9 cellular contexts compared by ENCODE assay signal in the genomic region with DNA sequence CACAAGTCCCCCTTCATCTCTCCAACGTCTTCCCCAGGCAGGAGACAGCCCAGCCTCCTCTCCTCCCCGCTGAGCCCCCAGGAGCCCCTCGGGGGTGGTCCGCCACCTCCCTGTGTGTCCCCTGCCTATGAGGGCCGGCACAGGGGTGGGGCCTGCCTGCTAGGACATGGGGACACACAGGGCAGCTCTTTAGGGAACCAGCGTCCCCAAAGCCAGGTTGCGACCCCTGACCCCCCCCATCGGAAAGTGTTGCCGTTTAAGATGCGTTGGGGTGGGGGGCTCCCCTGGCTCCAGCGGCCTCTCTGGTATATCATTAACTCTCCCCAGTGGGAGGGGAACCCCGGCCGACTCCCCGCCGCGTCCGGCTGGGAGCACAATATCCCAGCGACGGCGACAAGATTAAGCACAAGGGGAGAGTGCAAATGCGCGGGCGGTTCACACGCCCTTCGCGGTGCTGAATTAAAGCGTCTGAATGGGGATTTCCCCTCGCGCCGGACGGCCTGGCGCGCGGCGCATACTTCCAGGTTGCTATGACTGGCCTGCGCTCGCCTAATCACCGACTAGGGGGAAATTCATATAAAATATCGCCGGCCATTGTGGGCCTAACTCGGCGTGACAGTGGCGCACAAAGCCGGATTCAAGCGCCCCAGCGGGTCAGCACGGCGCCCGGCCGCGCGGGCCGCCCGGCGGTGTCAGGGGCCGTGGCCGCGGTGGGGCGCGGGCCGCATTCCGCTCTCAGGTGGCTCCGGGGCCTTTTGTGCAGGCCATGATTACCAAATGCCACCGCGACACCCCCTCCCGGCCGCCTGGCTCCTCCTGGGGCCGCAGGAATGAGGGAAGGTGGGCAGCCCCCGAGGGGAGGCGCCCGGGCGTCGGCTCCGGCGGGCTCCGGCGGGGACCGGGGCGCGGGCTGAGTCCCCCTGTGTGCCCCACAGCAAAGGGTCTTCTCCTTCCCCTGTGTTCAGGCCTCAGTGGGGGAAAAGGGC. TPM values are rescaled to one million over a fixed set of nuclear protein-coding genes. Genes with fewer than 3 reads are reported as not detected.
A peak's percentile ranks its signal among the peaks of the same experiment; 100 is the strongest.
DNase-seq lines count a peak whose midpoint lies in the region; ATAC-seq and TF ChIP-seq lines count a peak whose summit lies in the region.
"Had no signal": no experiment of that assay in that cellular context is flagged by ENCODE, and none has a peak within 500 bp of the region (broad histone marks: within the 10 kb centered on the region; RNA-seq: fewer than 3 reads in every experiment).

No MANE protein-coding gene starts in this region.

- H4K20me1 ChIP-seq in OCI-LY7 (ENCODE audit: insufficient read depth, low read length) = no peaks in the 10 kb centered on the region

- no peak overlapping the region for H2AFZ ChIP-seq in OCI-LY7 (ENCODE audit: low read length)

- H3K36me3 Mint-ChIP-seq in activated CD8-positive, alpha-beta T cell treated with anti-CD3 and anti-CD28 coated beads, Interleukin-2, amount 10 ng/mL, durations not matched to agents 7 days and 5 days (ENCODE audit: low read depth) = no peaks in the 10 kb centered on the region

- H3K27me3 ChIP-seq in iPS-15b (ENCODE audit: control insufficient read depth, insufficient read depth, low read length) = peaks cover 37% of the 10 kb centered on the region

- no peak overlapping the region for H3K27ac ChIP-seq in OCI-LY7 (ENCODE audit: low read depth, low read length, poor library complexity, severe bottlenecking)

- H3K9ac ChIP-seq in iPS-15b (ENCODE audit: low read depth, low read length) = no peak overlapping the region

- no peak overlapping the region for H3K4me3 Mint-ChIP-seq in activated CD8-positive, alpha-beta T cell treated with anti-CD3 and anti-CD28 coated beads, Interleukin-2, amount 10 ng/mL, durations not matched to agents 7 days and 5 days

- no peaks in the 10 kb centered on the region for H3K9me2 ChIP-seq in OCI-LY7 (ENCODE audit: insufficient read depth, low read length)

- no peak for TF ChIP-seq CTCF in OCI-LY7 (conservative IDR thresholded peaks at IDR 0.05; ENCODE audit: low read length)

- peak; percentile 39 for DNase-seq in activated CD8-positive, alpha-beta T cell treated with anti-CD3 and anti-CD28 coated beads, Interleukin-2, amount 10 ng/mL, durations not matched to agents 7 days and 5 days
- peak; percentile 11 for DNase-seq in stimulated activated CD4-positive, alpha-beta T cell treated with anti-CD3 and anti-CD28 coated beads, Interleukin-2, amount 100 ng/mL, for 4 hours (ENCODE audit: low read depth)
- DNase-seq in SKM-1 treated with dmso at 0.1 percent for 144 hours (lab: John Stamatoyannopoulos, UW; ENCODE audit: unreplicated experiment) (no peak), OCI-LY7 (ENCODE audit: low spot score) (no peak), HPDE6-E6E7 (ENCODE audit: extremely low spot score) (no peak)

- H3K4me1 Mint-ChIP-seq in activated CD8-positive, alpha-beta T cell treated with anti-CD3 and anti-CD28 coated beads, Interleukin-2, amount 10 ng/mL, durations not matched to agents 7 days and 5 days (ENCODE audit: low read depth) = no peaks in the 10 kb centered on the region

- POLR2A ChIA-PET in activated CD8-positive, alpha-beta T cell treated with anti-CD3 and anti-CD28 coated beads, Interleukin-2, amount 10 ng/mL, durations not matched to agents 7 days and 5 days (lab: Charles Lee) = no interaction called here
- POLR2A ChIA-PET in OCI-LY7 (lab: Charles Lee) = no interaction called here

- ATAC-seq in GM18909 (IDR thresholded peaks at IDR 0.05; ENCODE audit: poor library complexity, unreplicated experiment) = peak; percentile 82
- ATAC-seq in HG02840 (IDR thresholded peaks at IDR 0.05; ENCODE audit: low FRiP score, unreplicated experiment) = peak; percentile 53
- peak; percentile 74 for ATAC-seq in activated CD8-positive, alpha-beta T cell treated with anti-CD3 and anti-CD28 coated beads, Interleukin-2, amount 10 ng/mL, durations not matched to agents 7 days and 5 days

- CTCF ChIA-PET in activated CD8-positive, alpha-beta T cell treated with anti-CD3 and anti-CD28 coated beads, Interleukin-2, amount 10 ng/mL, durations not matched to agents 7 days and 5 days (lab: Charles Lee) = no interaction called here
- CTCF ChIA-PET in OCI-LY7 (lab: Charles Lee; ENCODE audit: unreplicated experiment) = no interaction called here

- no peaks in the 10 kb centered on the region for H3K36me3 ChIP-seq in iPS-15b (ENCODE audit: control insufficient read depth, insufficient read depth, low read length)
- no peaks in the 10 kb centered on the region for H3K36me3 ChIP-seq in OCI-LY7 (ENCODE audit: insufficient read depth, low read length)

- H3K4me3 ChIP-seq in iPS-15b (ENCODE audit: low read depth, low read length) (peak overlapping the region; percentile 43), OCI-LY7 (ENCODE audit: low read depth, low read length, poor library complexity, severe bottlenecking) (no peak overlapping the region)

- H3K27ac Mint-ChIP-seq in activated CD8-positive, alpha-beta T cell treated with anti-CD3 and anti-CD28 coated beads, Interleukin-2, amount 10 ng/mL, durations not matched to agents 7 days and 5 days = no peak overlapping the region

- H3K9me3 ChIP-seq in iPS-15b (ENCODE audit: control insufficient read depth, insufficient read depth, low read length) = no peaks in the 10 kb centered on the region
- H3K9me3 ChIP-seq in OCI-LY7 (ENCODE audit: low read length) = 0 out of 2 replicates have a peak, but pooled peaks cover 6% of the 10 kb centered on the region

- BruUV-seq in OCI-LY7 (replicated peaks; lab: Mats Ljungman, UMichigan) = no TSS peak

- peaks cover 30% of the 10 kb centered on the region for H3K27me3 Mint-ChIP-seq in activated CD8-positive, alpha-beta T cell treated with anti-CD3 and anti-CD28 coated beads, Interleukin-2, amount 10 ng/mL, durations not matched to agents 7 days and 5 days (ENCODE audit: low read depth)

- H3K9me3 Mint-ChIP-seq in activated CD8-positive, alpha-beta T cell treated with anti-CD3 and anti-CD28 coated beads, Interleukin-2, amount 10 ng/mL, durations not matched to agents 7 days and 5 days (ENCODE audit: insufficient read depth) = no peaks in the 10 kb centered on the region

- no peaks in the 10 kb centered on the region for H3K4me1 ChIP-seq in iPS-15b (ENCODE audit: control insufficient read depth, insufficient read depth, low read length)
- no peaks in the 10 kb centered on the region for H3K4me1 ChIP-seq in OCI-LY7 (ENCODE audit: insufficient read depth, low read length, poor library complexity, severe bottlenecking)

- intact Hi-C loops in OCI-LY7 (cut with micrococcal nuclease; ENCODE audit: unreplicated experiment) = no loop called here

- no peak overlapping the region for H3K4me2 ChIP-seq in OCI-LY7 (ENCODE audit: low read length)

- no peaks in the 10 kb centered on the region for H3K79me2 ChIP-seq in OCI-LY7 (ENCODE audit: insufficient read depth, low read depth, low read length)

RNA-seq across cellular contexts. Expression of a gene that starts 30.9 kb away (rescaled TPM):
- not detected for total RNA-seq in activated CD8-positive, alpha-beta T cell treated with anti-CD3 and anti-CD28 coated beads, Interleukin-2, amount 10 ng/mL, durations not matched to agents 7 days and 5 days
- not detected in 2 replicates for total RNA-seq in OCI-LY7 (2014; rRNA removed; shearing (Covaris generic))
- not detected in 2 replicates for total RNA-seq in OCI-LY7 (2022)
- total RNA-seq: NCI-H460 had no signal

RNA-seq across cellular contexts. Expression of a gene that starts 44.8 kb away (rescaled TPM):
- 100 to 1,000 TPM; 313 to 322 TPM for total RNA-seq in activated CD8-positive, alpha-beta T cell treated with anti-CD3 and anti-CD28 coated beads, Interleukin-2, amount 10 ng/mL, durations not matched to agents 7 days and 5 days
- 125 and 163 TPM in 2 replicates for total RNA-seq in OCI-LY7 (2014; rRNA removed; shearing (Covaris generic))
- total RNA-seq in OCI-LY7 (2022) = 311 and 322 TPM in 2 replicates

Comparison
In these comparisons a context has a peak if more than half of its experiments do, and no peak if none do; other contexts are left out.
1. DNase-seq: peak in activated CD8-positive, alpha-beta T cell treated with anti-CD3 and anti-CD28 coated beads, Interleukin-2, amount 10 ng/mL, durations not matched to agents 7 days and 5 days (single experiment) and stimulated activated CD4-positive, alpha-beta T cell treated with anti-CD3 and anti-CD28 coated beads, Interleukin-2, amount 100 ng/mL, for 4 hours (single experiment); none in SKM-1 treated with dmso at 0.1 percent for 144 hours (single experiment), OCI-LY7 (single experiment) and HPDE6-E6E7 (single experiment).
2. Peak in every context shown above with its lines, with median percentiles within 50 percentile points of each other: ATAC-seq.